Comparison of ENCODE assay signal across 31 cellular contexts in the genomic region with DNA sequence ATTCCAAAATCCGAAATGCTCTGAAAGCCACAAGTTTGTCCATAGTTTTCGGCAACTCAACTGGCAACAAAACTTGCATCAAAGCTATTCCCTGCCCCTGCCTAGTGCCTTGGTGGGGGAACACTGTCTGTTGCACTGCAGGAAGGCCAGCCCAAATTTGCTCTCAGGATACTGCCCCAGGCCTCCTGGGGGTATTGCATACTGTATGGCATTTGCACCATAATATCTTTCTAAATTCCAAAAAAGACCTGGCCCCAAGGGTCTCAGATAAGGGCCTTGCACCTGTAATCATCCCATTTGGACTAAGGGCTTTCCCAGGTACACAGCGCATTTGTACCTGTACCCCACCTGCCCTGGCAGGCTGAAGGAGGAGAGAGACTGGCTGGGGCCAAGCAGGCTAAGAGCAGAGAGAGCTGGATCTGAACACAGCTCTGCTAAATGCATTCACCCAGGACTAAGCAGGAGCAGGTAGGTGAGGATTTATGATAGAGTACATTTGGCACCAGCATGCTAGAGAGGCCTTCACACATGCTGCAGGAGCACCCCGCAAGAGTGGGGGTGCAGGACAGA. TPM values are rescaled to one million over a fixed set of nuclear protein-coding genes. Genes with fewer than 3 reads are reported as not detected.
A peak's percentile ranks its signal among the peaks of the same experiment; 100 is the strongest.
DNase-seq lines count a peak whose midpoint lies in the region; ATAC-seq, FAIRE-seq and TF ChIP-seq lines count a peak whose summit lies in the region.
"Had no signal": no experiment of that assay in that cellular context is flagged by ENCODE, and none has a peak within 500 bp of the region (broad histone marks: within the 10 kb centered on the region; RNA-seq: fewer than 3 reads in every experiment).

No MANE protein-coding gene starts in this region.

- intact Hi-C loops in natural killer cell (cut with micrococcal nuclease), result no loop called here
- intact Hi-C loops in GM12878 (cut with micrococcal nuclease; ENCODE audit: unreplicated experiment), result loop anchor here (10.0 kb wide), 1 partner anchor 565 kb away; a partner anchor contains a TSS
- intact Hi-C loops in stomach (cut with DNase I; ENCODE audit: low total_unique reads), result loop anchor here (5.0 to 10.0 kb wide), 2 partner anchors 93 to 375 kb away; no protein-coding TSS in a partner anchor

- in situ Hi-C loops in GM12878 (cut with MboI), result loop anchor here (10.0 kb wide), 1 partner anchor 95 kb away; no protein-coding TSS in a partner anchor

- H2AK5ac ChIP-seq in neuronal stem cell (ENCODE audit: low read depth, low read length), result peak overlapping the region; percentile 19

- H3K27me3 ChIP-seq in GM12878 (replicated peaks in 1 of 2; ENCODE audit: control insufficient read depth in 2 of 2, insufficient read depth in 2 of 2, low read length in 1 of 2) (peaks cover 3 to 6% of the 10 kb centered on the region in 2 experiments), neuronal stem cell (ENCODE audit: control insufficient read depth in 3 of 3, insufficient read depth in 3 of 3, low read depth in 1 of 3, low read length in 3 of 3) (peaks cover 0 to 88% (median 58%) of the 10 kb centered on the region in 3 experiments), stomach (peaks cover 0 to 96% (median 79%) of the 10 kb centered on the region in 3 donors)
- H3K27me3 ChIP-seq: testis, uterus had no signal

- CTCF ChIA-PET in GM12878 (lab: Yijun Ruan, JAX), result interaction anchor here (1.5 kb wide), 1 partner anchor 9 kb away, joined by 3 read pairs; no protein-coding TSS in a partner anchor

- no peak overlapping the region for H2BK15ac ChIP-seq in neuronal stem cell (ENCODE audit: low read length)

- FAIRE-seq in GM12878 (lab: Jason Lieb, UNC), result no peak
- FAIRE-seq: colon had no signal

- no peak overlapping the region for H3K4me3 ChIP-seq in GM12878
- peak overlapping the region in 1 of 2 donors; percentile 10 for H3K4me3 ChIP-seq in neuronal stem cell (ENCODE audit: low read length in 2 of 2)
- no peak overlapping the region for H3K4me3 ChIP-seq in stomach
- H3K4me3 ChIP-seq: breast epithelium, right atrium auricular region, testis, uterus had no signal

- no peaks in the 10 kb centered on the region for H3K79me1 ChIP-seq in neuronal stem cell (ENCODE audit: low read depth, low read length)

- TF ChIP-seq POLR2A in GM12878 (IDR thresholded peaks at IDR 0.05; ENCODE audit: low read depth, low read length) (no peak), stomach (IDR thresholded peaks at IDR 0.05) (no peak)

- H3K27ac Mint-ChIP-seq in natural killer cell treated with Interleukin-12 subunit alpha and Interleukin-12 subunit beta and Interleukin-15 and Interleukin-18, amount 100 ng/mL, for 72 hours, result no peak overlapping the region
- no peak overlapping the region for H3K27ac Mint-ChIP-seq in natural killer cell
- H3K27ac Mint-ChIP-seq: activated naive CD4-positive, alpha-beta T cell treated with anti-CD3 and anti-CD28 coated beads, Interleukin-2, amount 50 U/mL, for 24 hours had no signal

- H3K4me2 ChIP-seq in GM12878 (ENCODE audit: control insufficient read depth, insufficient read depth) (no peak overlapping the region), neuronal stem cell (ENCODE audit: insufficient read depth, low read length, poor library complexity, severe bottlenecking) (no peak overlapping the region)

- no peaks in the 10 kb centered on the region for H3K9me3 Mint-ChIP-seq in natural killer cell treated with Interleukin-12 subunit alpha and Interleukin-12 subunit beta and Interleukin-15 and Interleukin-18, amount 100 ng/mL, for 72 hours
- H3K9me3 Mint-ChIP-seq in natural killer cell, result no peaks in the 10 kb centered on the region
- H3K9me3 Mint-ChIP-seq: activated naive CD4-positive, alpha-beta T cell treated with anti-CD3 and anti-CD28 coated beads, Interleukin-2, amount 50 U/mL, for 24 hours; neural crest cell had no signal

- H2BK5ac ChIP-seq in neuronal stem cell (ENCODE audit: low read length), result no peak overlapping the region

- H3K9me3 ChIP-seq in GM12878 (replicated peaks; ENCODE audit: control insufficient read depth, insufficient read depth, low read length) (no peaks in the 10 kb centered on the region; the same call in 2 of the 3 replicates), neuronal stem cell (replicated peaks in 1 of 2; ENCODE audit: control insufficient read depth in 2 of 2, insufficient read depth in 1 of 2, low read depth in 1 of 2, low read length in 2 of 2) (no peaks in the 10 kb centered on the region), stomach (no peaks in the 10 kb centered on the region)
- H3K9me3 ChIP-seq: breast epithelium, right atrium auricular region, testis, uterus had no signal

- H3K4me1 ChIP-seq in GM12878 (ENCODE audit: control insufficient read depth, insufficient read depth, low read length) (peaks cover 26% of the 10 kb centered on the region), neuronal stem cell (ENCODE audit: control insufficient read depth in 2 of 2, insufficient read depth in 1 of 2, low read depth in 1 of 2, low read length in 2 of 2) (peaks cover 4 to 9% of the 10 kb centered on the region in 2 donors), stomach (peaks cover 16 to 21% (median 19%) of the 10 kb centered on the region in 4 donors)

- H3K27ac ChIP-seq in GM12878 (ENCODE audit: control insufficient read depth, insufficient read depth) (no peak overlapping the region), neuronal stem cell (replicated peaks; ENCODE audit: low read length) (no peak overlapping the region), stomach (no peak overlapping the region)
- H3K27ac ChIP-seq: breast epithelium, C4-2B, epithelial cell of prostate, right atrium auricular region, testis, uterus had no signal

- no peak overlapping the region for H2BK12ac ChIP-seq in neuronal stem cell (ENCODE audit: low read length)

- no peak overlapping the region for H3K4me3 Mint-ChIP-seq in natural killer cell treated with Interleukin-12 subunit alpha and Interleukin-12 subunit beta and Interleukin-15 and Interleukin-18, amount 100 ng/mL, for 72 hours
- no peak overlapping the region for H3K4me3 Mint-ChIP-seq in natural killer cell
- H3K4me3 Mint-ChIP-seq: activated naive CD4-positive, alpha-beta T cell treated with anti-CD3 and anti-CD28 coated beads, Interleukin-2, amount 50 U/mL, for 24 hours; neural crest cell had no signal

- H3K18ac ChIP-seq in neuronal stem cell (ENCODE audit: low read length), result no peak overlapping the region

- POLR2A ChIA-PET in GM12878 (lab: Charles Lee), result interaction anchor here (0.6 kb wide), 1 partner anchor 772 kb away, joined by 7 read pairs; no protein-coding TSS in a partner anchor

- H4K20me1 ChIP-seq in GM12878 (ENCODE audit: control insufficient read depth, insufficient read depth), result no peaks in the 10 kb centered on the region

- no peak overlapping the region for H3K4ac ChIP-seq in neuronal stem cell (ENCODE audit: low read length)

- H3K23ac ChIP-seq in neuronal stem cell (ENCODE audit: low read depth, low read length, poor library complexity), result no peak overlapping the region

- no peak overlapping the region for H4K91ac ChIP-seq in neuronal stem cell (ENCODE audit: low read depth, low read length, poor library complexity)

- BruUV-seq in GM12878 (replicated peaks; lab: Mats Ljungman, UMichigan), result no TSS peak

- TF ChIP-seq CTCF in natural killer cell (IDR thresholded peaks at IDR 0.05), result no peak
- TF ChIP-seq CTCF in GM12878 (IDR thresholded peaks at IDR 0.05 in 2 of 3, conservative IDR thresholded peaks at IDR 0.05 in 1 of 3; ENCODE audit: control insufficient read depth in 2 of 3, extremely low read depth in 1 of 3, insufficient read depth in 1 of 3, low read depth in 3 of 3, low read length in 3 of 3), result no peak
- TF ChIP-seq CTCF in stomach (IDR thresholded peaks at IDR 0.05), result no peak

- no peaks in the 10 kb centered on the region for H3K36me3 Mint-ChIP-seq in natural killer cell treated with Interleukin-12 subunit alpha and Interleukin-12 subunit beta and Interleukin-15 and Interleukin-18, amount 100 ng/mL, for 72 hours
- no peaks in the 10 kb centered on the region for H3K36me3 Mint-ChIP-seq in natural killer cell
- H3K36me3 Mint-ChIP-seq: activated naive CD4-positive, alpha-beta T cell treated with anti-CD3 and anti-CD28 coated beads, Interleukin-2, amount 50 U/mL, for 24 hours had no signal

- no peak for ATAC-seq in natural killer cell treated with Interleukin-12 subunit alpha and Interleukin-12 subunit beta and Interleukin-15 and Interleukin-18, amount 100 ng/mL, for 72 hours
- ATAC-seq in natural killer cell (no peak), GM12878 (no peak)
- ATAC-seq: left colon; Panc1; stimulated activated naive CD8-positive, alpha-beta T cell treated with anti-CD3 and anti-CD28 coated beads, Interleukin-15, Interleukin-2, amounts not matched to agents 100 U/mL and 50 U/mL, for 24 hours had no signal

- RAD21 ChIA-PET in GM12878 (lab: Charles Lee; ENCODE audit: unreplicated experiment), result interaction anchor here (1.0 kb wide), 1 partner anchor 14 kb away, joined by 4 read pairs; no protein-coding TSS in a partner anchor

- 60% methylated on average over 4 of the region's 4 CpGs for WGBS in GM12878 (ENCODE audit: insufficient coverage, insufficient replicate concordance, low lambda C conversion rate, missing lambda C conversion rate)
- no CpG with 5 or more reads among the region's 4 CpGs for WGBS in neuronal stem cell (ENCODE audit: extremely low coverage in 2 of 2, insufficient read length in 2 of 2, insufficient replicate concordance in 1 of 2), 2 donors
- WGBS in stomach, 5 donors, result 79 to 88% (median 82%) methylated on average over 3 to 4 of the region's 4 CpGs

- no peak overlapping the region for H3K9ac ChIP-seq in GM12878 (ENCODE audit: control insufficient read depth, insufficient read depth, low read length)
- no peak overlapping the region for H3K9ac ChIP-seq in neuronal stem cell (ENCODE audit: low read depth, low read length, poor library complexity)

- TF ChIP-seq EP300 in GM12878 (IDR thresholded peaks at IDR 0.05; ENCODE audit: borderline replicate concordance in 1 of 2, control insufficient read depth in 1 of 2, low read depth in 2 of 2, low read length in 2 of 2) (no peak), stomach (IDR thresholded peaks at IDR 0.05) (no peak)

- no peak for TF ChIP-seq RAD21 in GM12878 (IDR thresholded peaks at IDR 0.05; ENCODE audit: insufficient read depth, low read depth, low read length)

- H3K4me1 Mint-ChIP-seq in natural killer cell treated with Interleukin-12 subunit alpha and Interleukin-12 subunit beta and Interleukin-15 and Interleukin-18, amount 100 ng/mL, for 72 hours (ENCODE audit: low read depth in 2 of 2), result peaks cover 0 to 10% of the 10 kb centered on the region in 2 donors
- peaks cover 0 to 16% of the 10 kb centered on the region in 2 donors for H3K4me1 Mint-ChIP-seq in natural killer cell

- H2AFZ ChIP-seq in GM12878 (ENCODE audit: control insufficient read depth, low read depth, low read length) (0 out of 2 replicates have a peak overlapping the region, but pooled peaks have one; percentile 77), neuronal stem cell (ENCODE audit: low read length) (no peak overlapping the region)

- H3K36me3 ChIP-seq in GM12878 (ENCODE audit: control insufficient read depth in 2 of 2, insufficient read depth in 2 of 2, low read length in 1 of 2) (no peaks in the 10 kb centered on the region), neuronal stem cell (replicated peaks in 1 of 2; ENCODE audit: control insufficient read depth in 2 of 2, insufficient read depth in 2 of 2, low read length in 2 of 2) (no peaks in the 10 kb centered on the region), stomach (no peaks in the 10 kb centered on the region)
- H3K36me3 ChIP-seq: breast epithelium, right atrium auricular region, uterus had no signal

- SMC1A ChIA-PET in GM12878 (lab: Charles Lee; ENCODE audit: uncharacterized antibody, unreplicated experiment), result interaction anchor here (0.7 kb wide), 1 partner anchor 35 kb away, joined by 3 read pairs; no protein-coding TSS in a partner anchor

- peaks cover 45 to 48% of the 10 kb centered on the region in 2 donors for H3K27me3 Mint-ChIP-seq in natural killer cell treated with Interleukin-12 subunit alpha and Interleukin-12 subunit beta and Interleukin-15 and Interleukin-18, amount 100 ng/mL, for 72 hours
- peaks cover 48 to 55% of the 10 kb centered on the region in 2 donors for H3K27me3 Mint-ChIP-seq in natural killer cell (ENCODE audit: low read depth in 2 of 2)

- DNase-seq in natural killer cell treated with Interleukin-12 subunit alpha and Interleukin-12 subunit beta and Interleukin-15 and Interleukin-18, amount 100 ng/mL, for 72 hours (ENCODE audit: low spot score), result peak; percentile 54
- DNase-seq in natural killer cell (no peak), GM12878 (ENCODE audit: low read depth, low spot score) (no peak), neuronal stem cell (ENCODE audit: low spot score) (no peak), DMS79 (lab: John Stamatoyannopoulos, UW) (no peak), NCI-H1930 (lab: John Stamatoyannopoulos, UW) (no peak), stomach (no peak)
- DNase-seq: activated CD4-positive, alpha-beta T cell treated with anti-CD3 and anti-CD28 coated beads, Interleukin-2, amount 50 U/mL, for 1 hour; DMS79 treated with DMSO at 0.1 percent for 48 hours; effector CD8-positive, alpha-beta T cell; GF-D8; hypothalamus; left colon; mammary epithelial cell; NCI-H1048; NCI-H446; NCI-H748 treated with DMSO at 0.1 percent for 48 hours; SHP77 treated with DMSO at 0.1 percent for 48 hours; stimulated activated CD4-positive, alpha-beta T cell treated with anti-CD3 and anti-CD28 coated beads, Interleukin-2, amount 100 ng/mL, for 24 hours; stimulated activated naive CD8-positive, alpha-beta T cell treated with anti-CD3 and anti-CD28 coated beads, Interleukin-15, Interleukin-2, amounts not matched to agents 100 U/mL and 50 U/mL, for 24 hours; testis; uterus had no signal

- no peak overlapping the region for H3K14ac ChIP-seq in neuronal stem cell (ENCODE audit: low read length)

- no peak overlapping the region for H4K8ac ChIP-seq in neuronal stem cell (ENCODE audit: low read depth, low read length)

- H3K79me2 ChIP-seq in GM12878 (ENCODE audit: control insufficient read depth, insufficient read depth, low read length), result no peaks in the 10 kb centered on the region

- no peak overlapping the region for H2BK120ac ChIP-seq in neuronal stem cell (ENCODE audit: low read depth, low read length)

RNA-seq across cellular contexts. Expression of a gene that starts 4.0 kb away (rescaled TPM):
- not detected for total RNA-seq in natural killer cell treated with Interleukin-12 subunit alpha and Interleukin-12 subunit beta and Interleukin-15 and Interleukin-18, amount 100 ng/mL, for 72 hours
- not detected for total RNA-seq in natural killer cell
- total RNA-seq in GM12878 (2013; cell fraction: nucleolus; rRNA removed), result 0.10 TPM in 1 of 2 replicates, not detected in the other
- under 0.01 and 0.11 TPM in 2 replicates for total RNA-seq in GM12878 (2014; rRNA removed)
- total RNA-seq in GM12878 (2014; rRNA removed; fragmentation: Illumina TruSeq; extraction: Trizol), result 0.22 TPM in 1 of 2 replicates, not detected in the other
- 0.16 and 0.31 TPM in 2 replicates for total RNA-seq in GM12878 (2021)
- 0.16 TPM for polyA plus RNA-seq in GM12878 (2011; ENCODE audit: low read depth)
- polyA plus RNA-seq in GM12878 (2011; rRNA removed), result 0.03 TPM in 1 of 2 replicates, not detected in the other
- polyA plus RNA-seq in GM12878 (2011; cell fraction: cytosol; rRNA removed), result 0.01 and 0.05 TPM in 2 replicates
- 0.20 and 0.39 TPM in 2 replicates for polyA plus RNA-seq in GM12878 (2011; cell fraction: nucleus; rRNA removed)
- 0.16 and 0.21 TPM in 2 replicates for polyA plus RNA-seq in GM12878 (2012)
- 0.01 TPM in 1 of 2 replicates, not detected in the other for polyA plus RNA-seq in GM12878 (2014; fragmentation: Illumina TruSeq; extraction: Trizol)
- polyA plus RNA-seq in GM12878 (2014; fragmentation: Nextera tagmentation; extraction: Ambion mirVana), result not detected
- polyA plus RNA-seq in GM12878 (2014; rRNA removed), result 0.01 and 0.05 TPM in 2 replicates
- under 1 TPM; 0.04 TPM for polyA plus RNA-seq in GM12878 (2016; fragmentation: Nextera tagmentation; extraction: Ambion mirVana)
- polyA minus RNA-seq in GM12878 (2011; rRNA and poly(A)+ RNA removed), result 0.22 TPM in 1 of 2 replicates, not detected in the other
- polyA minus RNA-seq in GM12878 (2011; cell fraction: cytosol; rRNA and poly(A)+ RNA removed), result not detected in 2 replicates
- under 0.01 and 0.19 TPM in 2 replicates for polyA minus RNA-seq in GM12878 (2011; cell fraction: nucleus; rRNA and poly(A)+ RNA removed)
- 0.20 TPM for polyA plus RNA-seq in neuronal stem cell (2013, experiment 1 of 2)
- polyA plus RNA-seq in neuronal stem cell (2013, experiment 2 of 2), result 0.22 TPM
- total RNA-seq in stomach, result under 1 TPM in 1 of 5 donors, not detected in 4; 0.55 TPM
- polyA plus RNA-seq in stomach, result not detected
- total RNA-seq: breast epithelium, HT1080, left colon, neural crest cell, right atrium auricular region had no signal
- polyA plus RNA-seq: mammary epithelial cell had no signal
